8 cellular contexts compared by ENCODE assay signal in genomic region chr1:21673277-21673780, GRCh38. TPM values are rescaled to one million over a fixed set of nuclear protein-coding genes. Genes with fewer than 3 reads are reported as not detected.
DNase-seq lines count a peak whose midpoint lies in the region; ATAC-seq and TF ChIP-seq lines count a peak whose summit lies in the region.

No MANE protein-coding gene starts in this region.

- H3K27ac Mint-ChIP-seq in endothelial cell (ENCODE audit: unreplicated experiment): no peak overlapping the region

- no peaks in the 10 kb centered on the region for H3K36me3 Mint-ChIP-seq in endothelial cell (ENCODE audit: low read depth, unreplicated experiment)

- H3K9me3 Mint-ChIP-seq in endothelial cell (ENCODE audit: unreplicated experiment): no peaks in the 10 kb centered on the region

- H3K4me3 Mint-ChIP-seq in endothelial cell (ENCODE audit: unreplicated experiment): no peak overlapping the region

- H3K4me1 ChIP-seq in mesodermal cell (ENCODE audit: control insufficient read depth, insufficient read depth, low read length, poor library complexity, severe bottlenecking): peaks cover 21% of the 10 kb centered on the region

- peaks cover 5% of the 10 kb centered on the region for H3K36me3 ChIP-seq in brain microvascular endothelial cell (replicated peaks)
- peaks cover 14% of the 10 kb centered on the region for H3K36me3 ChIP-seq in mesodermal cell (ENCODE audit: control insufficient read depth, insufficient read depth, low read length)

- no peak for ATAC-seq in GM18502 (IDR thresholded peaks at IDR 0.05; ENCODE audit: poor library complexity, unreplicated experiment)
- no peak for ATAC-seq in HG03342 (IDR thresholded peaks at IDR 0.05; ENCODE audit: unreplicated experiment)

- H3K27me3 ChIP-seq in brain microvascular endothelial cell (replicated peaks): peaks cover 18% of the 10 kb centered on the region

- TF ChIP-seq CTCF in AG09319 (IDR thresholded peaks at IDR 0.05; ENCODE audit: low read depth, low read length) (no peak), brain microvascular endothelial cell (IDR thresholded peaks at IDR 0.05; ENCODE audit: low read depth, low read length, missing control alignments) (no peak), endothelial cell (IDR thresholded peaks at IDR 0.05; ENCODE audit: unreplicated experiment) (no peak)

- H3K9me3 ChIP-seq in mesodermal cell (ENCODE audit: control insufficient read depth, low read length): no peaks in the 10 kb centered on the region

- peaks cover 12% of the 10 kb centered on the region for H3K4me1 Mint-ChIP-seq in endothelial cell (ENCODE audit: unreplicated experiment)

- H3K4me3 ChIP-seq in brain microvascular endothelial cell (ENCODE audit: low read depth, low read length) (no peak overlapping the region), mesodermal cell (ENCODE audit: extremely low read depth, insufficient read depth, low read length, poor library complexity, severe bottlenecking) (no peak overlapping the region)

- no peak overlapping the region for H3K27ac ChIP-seq in brain microvascular endothelial cell
- peak overlapping the region; percentile 6 for H3K27ac ChIP-seq in mesodermal cell (ENCODE audit: low read depth, low read length, severe bottlenecking)

- 71 to 73% methylated on average over 5 to 7 of the region's 9 CpGs for WGBS in mesodermal cell (ENCODE audit: insufficient coverage in 2 of 2), 2 experiments

- H3K27me3 Mint-ChIP-seq in endothelial cell (ENCODE audit: unreplicated experiment): peaks cover 11% of the 10 kb centered on the region

- DNase-seq in AG09319 (ENCODE audit: extremely low read depth, low read depth) (peak; percentile 67), M059J (ENCODE audit: low read depth) (peak; percentile 81), brain microvascular endothelial cell (peak; percentile 28), SK-N-DZ (ENCODE audit: low spot score) (no peak), endothelial cell (ENCODE audit: low spot score) (no peak)

- in situ Hi-C loops in brain microvascular endothelial cell (cut with HindIII; ENCODE audit: low pct_ligation_motif_present, low sequenced_read_pairs): no loop called here

RNA-seq across cellular contexts. Expression of gene RAP1GAP, which starts 4.2 kb away (rescaled TPM):
- 1.1 and 1.5 TPM in 2 replicates for total RNA-seq in M059J (2014; rRNA removed; shearing (Covaris generic))
- polyA plus RNA-seq in mesodermal cell (2013, experiment 1 of 2): 4.7 TPM
- polyA plus RNA-seq in mesodermal cell (2013, experiment 2 of 2): 3.7 TPM
- 0.71 and 1.4 TPM in 2 replicates for polyA plus RNA-seq in SK-N-DZ (2014; cell fraction: cytosol; rRNA removed)
- polyA plus RNA-seq in SK-N-DZ (2014; cell fraction: nucleus; rRNA removed): 3.6 and 3.7 TPM in 2 replicates
- 0.56 TPM for total RNA-seq in endothelial cell (ENCODE audit: unreplicated experiment)

Comparison
In these comparisons a context has a peak if more than half of its experiments do, and no peak if none do; other contexts are left out.
1. DNase-seq: peak in AG09319 (single experiment), M059J (single experiment) and brain microvascular endothelial cell (single experiment); none in SK-N-DZ (single experiment) and endothelial cell (single experiment).